In genomic region chr17:4584125-4584834, GRCh38 we compare ENCODE assay signal across 1 cellular context.
A peak's percentile ranks its signal among the peaks of the same experiment; 100 is the strongest.
TF ChIP-seq lines count a peak whose summit lies in the region.

Gene SMTNL2 (plus strand): TSS chr17:4584529. CDS start chr17:4584606, 77 bp downstream.

TF ChIP-seq in HEK293, 187 proteins besides CTCF, POLR2A, EP300 and RAD21 (continued from another document and continues in another):
- peak; percentile 42; the same call in 1 of the 2 replicates for TF ChIP-seq ZBTB10 (tag by site-specific recombination; IDR thresholded peaks at IDR 0.05)
- TF ChIP-seq KLF10 (tag by site-specific recombination; IDR thresholded peaks at IDR 0.05) = no peak
- TF ChIP-seq ZBTB17 (tag by site-specific recombination; IDR thresholded peaks at IDR 0.05) = peak; percentile 62
- no peak for TF ChIP-seq ZNF747 (tag by site-specific recombination; IDR thresholded peaks at IDR 0.05)
- TF ChIP-seq ZBTB48 (tag by site-specific recombination; IDR thresholded peaks at IDR 0.05) = no peak
- no peak for TF ChIP-seq ZNF2 (tag by site-specific recombination; IDR thresholded peaks at IDR 0.05)
- TF ChIP-seq SP7 (tag by site-specific recombination; IDR thresholded peaks at IDR 0.05) = peak; percentile 42; the same call in 1 of the 2 replicates
- TF ChIP-seq ZNF202 (tag by site-specific recombination; IDR thresholded peaks at IDR 0.05; ENCODE audit: borderline replicate concordance) = no peak
- no peak; the same call in 1 of the 2 replicates for TF ChIP-seq ZNF677 (tag by site-specific recombination; IDR thresholded peaks at IDR 0.05)
- TF ChIP-seq RBAK (tag by site-specific recombination; IDR thresholded peaks at IDR 0.05) = no peak
- TF ChIP-seq KLF7 (tag by site-specific recombination; IDR thresholded peaks at IDR 0.05; ENCODE audit: borderline replicate concordance) = no peak
- peak; percentile 91 for TF ChIP-seq ZNF335 (tag by site-specific recombination; conservative IDR thresholded peaks at IDR 0.05)
- peak; percentile 90; the same call in 1 of the 2 replicates for TF ChIP-seq GLIS2 (tag by site-specific recombination; IDR thresholded peaks at IDR 0.05)
- TF ChIP-seq ZBTB7A (tag by site-specific recombination; IDR thresholded peaks at IDR 0.05; ENCODE audit: low read depth) = no peak
- TF ChIP-seq ZSCAN5A (tag by site-specific recombination; IDR thresholded peaks at IDR 0.05) = 0 out of 2 replicates have a peak, but pooled peaks have one; percentile 62
- no peak for TF ChIP-seq PRDM6 (tag by site-specific recombination; IDR thresholded peaks at IDR 0.05)
- TF ChIP-seq ZNF324 (tag by site-specific recombination; IDR thresholded peaks at IDR 0.05) = 0 out of 2 replicates have a peak, but pooled peaks have one; percentile 22
- no peak for TF ChIP-seq SALL2 (tag by site-specific recombination; IDR thresholded peaks at IDR 0.05; ENCODE audit: borderline replicate concordance)
- no peak for TF ChIP-seq ZNF138 (tag by site-specific recombination; IDR thresholded peaks at IDR 0.05; ENCODE audit: borderline replicate concordance)
- no peak for TF ChIP-seq ZNF426 (tag by site-specific recombination; IDR thresholded peaks at IDR 0.05)
- no peak for TF ChIP-seq ZNF280D (tag by site-specific recombination; IDR thresholded peaks at IDR 0.05)
- TF ChIP-seq ZNF501 (tag by site-specific recombination; IDR thresholded peaks at IDR 0.05) = peak; percentile 58; the same call in 1 of the 2 replicates
- no peak for TF ChIP-seq ZNF791 (tag by site-specific recombination; IDR thresholded peaks at IDR 0.05)
- TF ChIP-seq ZNF76 (tag by site-specific recombination; IDR thresholded peaks at IDR 0.05; ENCODE audit: borderline replicate concordance, low read depth) = peak; percentile 61; the same call in 1 of the 2 replicates
- no peak for TF ChIP-seq FEZF1 (tag by site-specific recombination; IDR thresholded peaks at IDR 0.05)
- TF ChIP-seq ZFP37 (tag by site-specific recombination; IDR thresholded peaks at IDR 0.05) = no peak
- TF ChIP-seq ZBTB26 (tag by site-specific recombination; optimal IDR thresholded peaks at IDR 0.05) = peak; percentile 60
- TF ChIP-seq ZNF670 (tag by site-specific recombination; IDR thresholded peaks at IDR 0.05; ENCODE audit: low read depth) = no peak
- peak; percentile 33; the same call in 1 of the 2 replicates for TF ChIP-seq ZNF660 (tag by site-specific recombination; IDR thresholded peaks at IDR 0.05)
- TF ChIP-seq SETDB1 (IDR thresholded peaks at IDR 0.05; ENCODE audit: insufficient read length, low read length) = no peak
- no peak for TF ChIP-seq ZNF549 (tag by site-specific recombination; IDR thresholded peaks at IDR 0.05)
- no peak for TF ChIP-seq ZNF580 (tag by site-specific recombination; IDR thresholded peaks at IDR 0.05)
- TF ChIP-seq ZBTB44 (tag by site-specific recombination; IDR thresholded peaks at IDR 0.05) = peak; percentile 45
- TF ChIP-seq PBX3 (CRISPR knock-in tag; IDR thresholded peaks at IDR 0.05) = peak; percentile 36; the same call in 1 of the 2 replicates
- no peak for TF ChIP-seq ZNF654 (tag by site-specific recombination; IDR thresholded peaks at IDR 0.05; ENCODE audit: low read depth)
- TF ChIP-seq ZNF600 (tag by site-specific recombination; IDR thresholded peaks at IDR 0.05) = peak; percentile 48; the same call in 1 of the 2 replicates
- TF ChIP-seq INSM2 (tag by site-specific recombination; IDR thresholded peaks at IDR 0.05) = no peak
- TF ChIP-seq REST (tag by site-specific recombination; IDR thresholded peaks at IDR 0.05) = no peak
